1 cellular context compared by ENCODE assay signal in genomic region chrX:88425739-88426138, GRCh38.
TF ChIP-seq lines count a peak whose summit lies in the region.

No MANE protein-coding gene starts in this region.

TF ChIP-seq in A549, 52 proteins besides CTCF, POLR2A, EP300 and RAD21 (continued from another document):
- no peak for TF ChIP-seq PBX3 (IDR thresholded peaks at IDR 0.05)
- TF ChIP-seq REST (IDR thresholded peaks at IDR 0.05): no peak
- TF ChIP-seq HES2 (IDR thresholded peaks at IDR 0.05): no peak
- TF ChIP-seq BCL3 (IDR thresholded peaks at IDR 0.05): no peak
